In genomic region chr14:44961730-44962572, GRCh38 we compare ENCODE assay signal across 8 cellular contexts. TPM values are rescaled to one million over a fixed set of nuclear protein-coding genes. Genes with fewer than 3 reads are reported as not detected.
DNase-seq lines count a peak whose midpoint lies in the region; ATAC-seq and TF ChIP-seq lines count a peak whose summit lies in the region.

Gene KLHL28, minus strand, starts transcription at chr14:44961947. Its CDS starts 16,019 bp downstream, at chr14:44945928.
A gene with protein sequence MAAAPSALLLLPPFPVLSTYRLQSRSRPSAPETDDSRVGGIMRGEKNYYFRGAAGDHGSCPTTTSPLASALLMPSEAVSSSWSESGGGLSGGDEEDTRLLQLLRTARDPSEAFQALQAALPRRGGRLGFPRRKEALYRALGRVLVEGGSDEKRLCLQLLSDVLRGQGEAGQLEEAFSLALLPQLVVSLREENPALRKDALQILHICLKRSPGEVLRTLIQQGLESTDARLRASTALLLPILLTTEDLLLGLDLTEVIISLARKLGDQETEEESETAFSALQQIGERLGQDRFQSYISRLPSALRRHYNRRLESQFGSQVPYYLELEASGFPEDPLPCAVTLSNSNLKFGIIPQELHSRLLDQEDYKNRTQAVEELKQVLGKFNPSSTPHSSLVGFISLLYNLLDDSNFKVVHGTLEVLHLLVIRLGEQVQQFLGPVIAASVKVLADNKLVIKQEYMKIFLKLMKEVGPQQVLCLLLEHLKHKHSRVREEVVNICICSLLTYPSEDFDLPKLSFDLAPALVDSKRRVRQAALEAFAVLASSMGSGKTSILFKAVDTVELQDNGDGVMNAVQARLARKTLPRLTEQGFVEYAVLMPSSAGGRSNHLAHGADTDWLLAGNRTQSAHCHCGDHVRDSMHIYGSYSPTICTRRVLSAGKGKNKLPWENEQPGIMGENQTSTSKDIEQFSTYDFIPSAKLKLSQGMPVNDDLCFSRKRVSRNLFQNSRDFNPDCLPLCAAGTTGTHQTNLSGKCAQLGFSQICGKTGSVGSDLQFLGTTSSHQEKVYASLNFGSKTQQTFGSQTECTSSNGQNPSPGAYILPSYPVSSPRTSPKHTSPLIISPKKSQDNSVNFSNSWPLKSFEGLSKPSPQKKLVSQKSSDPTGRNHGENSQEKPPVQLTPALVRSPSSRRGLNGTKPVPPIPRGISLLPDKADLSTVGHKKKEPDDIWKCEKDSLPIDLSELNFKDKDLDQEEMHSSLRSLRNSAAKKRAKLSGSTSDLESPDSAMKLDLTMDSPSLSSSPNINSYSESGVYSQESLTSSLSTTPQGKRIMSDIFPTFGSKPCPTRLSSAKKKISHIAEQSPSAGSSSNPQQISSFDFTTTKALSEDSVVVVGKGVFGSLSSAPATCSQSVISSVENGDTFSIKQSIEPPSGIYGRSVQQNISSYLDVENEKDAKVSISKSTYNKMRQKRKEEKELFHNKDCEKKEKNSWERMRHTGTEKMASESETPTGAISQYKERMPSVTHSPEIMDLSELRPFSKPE (N-terminal part only) (plus strand): TSS chr14:44962190. CDS start chr14:44962422, 232 bp downstream.

- H3K9me2 ChIP-seq in Loucy (replicated peaks; ENCODE audit: low read depth, low read length) (no peaks in the 10 kb centered on the region), neural cell (ENCODE audit: insufficient read depth, low read length) (no peaks in the 10 kb centered on the region)

- H3K9ac ChIP-seq in Loucy (ENCODE audit: low read depth, low read length, poor library complexity, severe bottlenecking) (peak within 1 kb of the TSS; percentile 80), neural cell (ENCODE audit: low read length) (peak within 1 kb of the TSS; percentile 89)

- peak; percentile 82 for ATAC-seq in RWPE2 (ENCODE audit: low read depth)

- 0 to 1% (median 1%) methylated on average over 33 to 42 of the region's 42 CpGs for WGBS in stomach, 5 donors

- DNase-seq in ELR (ENCODE audit: low read depth), result peak; percentile 100
- DNase-seq in H7, result peak; percentile 89
- peak; percentile 99 for DNase-seq in RWPE2 (ENCODE audit: low spot score)
- peak; percentile 93 for DNase-seq in activated effector memory CD4-positive, alpha-beta T cell treated with Interleukin-2 at 50 U/mL for 16 hours
- DNase-seq in fibroblast of villous mesenchyme (ENCODE audit: low read depth), result peak; percentile 100
- DNase-seq in stomach, result peak; percentile 98

- H3K4me2 ChIP-seq in Loucy (ENCODE audit: low read depth, low read length, poor library complexity, severe bottlenecking) (peak within 1 kb of the TSS; percentile 80), neural cell (ENCODE audit: low read length) (peak within 1 kb of the TSS; percentile 85)

- peak within 1 kb of the TSS; percentile 88 for H3K4me3 ChIP-seq in H7 (ENCODE audit: insufficient read depth, low read depth, low read length)
- peak within 1 kb of the TSS; percentile 94 for H3K4me3 ChIP-seq in Loucy (ENCODE audit: low read length, poor library complexity, severe bottlenecking)
- peak within 1 kb of the TSS; percentile 63 for H3K4me3 ChIP-seq in RWPE2 (ENCODE audit: severe bottlenecking)
- H3K4me3 ChIP-seq in fibroblast of villous mesenchyme (ENCODE audit: low read depth, low read length), result peak within 1 kb of the TSS; percentile 87
- H3K4me3 ChIP-seq in neural cell (ENCODE audit: low read length), result peak within 1 kb of the TSS; percentile 85
- H3K4me3 ChIP-seq in stomach, result peak within 1 kb of the TSS; percentile 74 to 98 (median 89)

- no peak for TF ChIP-seq RAD21 in neural cell (conservative IDR thresholded peaks at IDR 0.05)

- H3K4me1 ChIP-seq in Loucy (ENCODE audit: insufficient read depth, low read length, poor library complexity, severe bottlenecking) (peaks cover 39% of the 10 kb centered on the region), RWPE2 (ENCODE audit: insufficient read depth, poor library complexity, severe bottlenecking) (peaks cover 15% of the 10 kb centered on the region), stomach (peaks cover 33 to 84% (median 67%) of the 10 kb centered on the region in 4 donors)

- peaks cover 46% of the 10 kb centered on the region for H4K20me1 ChIP-seq in Loucy (ENCODE audit: insufficient read depth, low read length, poor library complexity, severe bottlenecking)
- H4K20me1 ChIP-seq in neural cell (ENCODE audit: insufficient read depth), result peaks cover 3% of the 10 kb centered on the region

- H3F3A ChIP-seq in Loucy (ENCODE audit: low read depth) (no peaks in the 10 kb centered on the region), neural cell (ENCODE audit: insufficient read depth, low read length, poor library complexity, severe bottlenecking) (peaks cover 7% of the 10 kb centered on the region)

- H3K27me3 ChIP-seq in H7 (ENCODE audit: control insufficient read depth, insufficient read depth, low read length) (no peaks in the 10 kb centered on the region), Loucy (ENCODE audit: insufficient read depth, low read length, poor library complexity, severe bottlenecking) (no peaks in the 10 kb centered on the region), RWPE2 (ENCODE audit: insufficient read depth, poor library complexity, severe bottlenecking) (no peaks in the 10 kb centered on the region), neural cell (ENCODE audit: insufficient read depth, low read depth, low read length) (no peaks in the 10 kb centered on the region), stomach (no peaks in the 10 kb centered on the region)

- TF ChIP-seq EP300 in neural cell (conservative IDR thresholded peaks at IDR 0.05; ENCODE audit: poor library complexity, severe bottlenecking), result peak; percentile 86
- peak; percentile 10 for TF ChIP-seq EP300 in stomach (IDR thresholded peaks at IDR 0.05)

- intact Hi-C loops in stomach (cut with DNase I; ENCODE audit: low total_unique reads), result no loop called here

- TF ChIP-seq CTCF in Loucy (conservative IDR thresholded peaks at IDR 0.05; ENCODE audit: low read length), result no peak
- TF ChIP-seq CTCF in RWPE2 (IDR thresholded peaks at IDR 0.05; ENCODE audit: poor library complexity, severe bottlenecking), result no peak
- TF ChIP-seq CTCF in fibroblast of villous mesenchyme (IDR thresholded peaks at IDR 0.05; ENCODE audit: insufficient read depth, low read depth, low read length), result no peak
- no peak for TF ChIP-seq CTCF in neural cell (IDR thresholded peaks at IDR 0.05; ENCODE audit: poor library complexity, severe bottlenecking)
- TF ChIP-seq CTCF in stomach (IDR thresholded peaks at IDR 0.05), result no peak

- H2AFZ ChIP-seq in Loucy (ENCODE audit: low read length) (peak within 1 kb of the TSS; percentile 81), neural cell (ENCODE audit: low read depth, low read length) (peak within 1 kb of the TSS; percentile 89)

- peak in 2 of 4 donors; percentile 61 to 67 for TF ChIP-seq POLR2A in stomach (IDR thresholded peaks at IDR 0.05)

- H3K27ac ChIP-seq in RWPE2 (ENCODE audit: poor library complexity, severe bottlenecking), result peak within 1 kb of the TSS; percentile 62
- peak within 1 kb of the TSS; percentile 95 for H3K27ac ChIP-seq in neural cell (ENCODE audit: low read length)
- H3K27ac ChIP-seq in stomach, result peak within 1 kb of the TSS; percentile 91 to 94 (median 92)

- H3K36me3 ChIP-seq in H7 (replicated peaks; ENCODE audit: control insufficient read depth, insufficient read depth, low read length) (no peaks in the 10 kb centered on the region), Loucy (ENCODE audit: insufficient read depth, low read length) (no peaks in the 10 kb centered on the region), RWPE2 (ENCODE audit: low read depth) (0 out of 2 replicates have a peak, but pooled peaks cover under 1% of the 10 kb centered on the region), neural cell (ENCODE audit: insufficient read depth, low read length) (no peaks in the 10 kb centered on the region), stomach (no peaks in the 10 kb centered on the region)

- H3K9me3 ChIP-seq in Loucy (ENCODE audit: insufficient read depth, low read depth, low read length) (no peaks in the 10 kb centered on the region), RWPE2 (ENCODE audit: severe bottlenecking) (no peaks in the 10 kb centered on the region), neural cell (ENCODE audit: low read length) (no peaks in the 10 kb centered on the region), stomach (no peaks in the 10 kb centered on the region)

- peaks cover 55% of the 10 kb centered on the region for H3K79me2 ChIP-seq in Loucy (ENCODE audit: insufficient read depth, low read length)
- peaks cover 81% of the 10 kb centered on the region for H3K79me2 ChIP-seq in neural cell (replicated peaks; ENCODE audit: insufficient read depth, low read length)

RNA-seq across cellular contexts. Expression of gene KLHL28, which starts in this region (rescaled TPM):
- total RNA-seq in H7 (2014; rRNA removed; shearing (Covaris generic)), result 6.2 and 7.6 TPM in 2 replicates
- total RNA-seq in fibroblast of villous mesenchyme, result 9.5 and 9.7 TPM in 2 replicates
- 16.1 and 17.4 TPM in 2 replicates for polyA plus RNA-seq in neural cell
- polyA minus RNA-seq in neural cell, result 56.2 and 65.4 TPM in 2 replicates
- total RNA-seq in stomach, result 10 to 100 TPM in 3 of 5 donors, 1 to 10 TPM in 2; 5.2 to 20.6 (median 13.4) TPM
- 1 to 10 TPM; 1.5 to 2.1 (median 1.7) TPM for polyA plus RNA-seq in stomach

RNA-seq across cellular contexts. Expression of the second gene that starts in this region (rescaled TPM):
- total RNA-seq in H7 (2014; rRNA removed; shearing (Covaris generic)), result 4.7 and 7.4 TPM in 2 replicates
- total RNA-seq in fibroblast of villous mesenchyme (15.1 and 22.5 TPM in 2 replicates), stomach (10 to 100 TPM in 4 of 5 donors, 1 to 10 TPM in 1; 2.9 to 58.0 (median 25.8) TPM)
- polyA plus RNA-seq in neural cell (20.8 and 23.8 TPM in 2 replicates), stomach (1 to 10 TPM; 2.6 to 5.5 (median 3.8) TPM)
- 64.8 and 68.3 TPM in 2 replicates for polyA minus RNA-seq in neural cell

Comparison
In these comparisons a context has a peak if more than half of its experiments do, and no peak if none do; other contexts are left out.
1. Peak in every context shown above with its lines: DNase-seq, ATAC-seq, H3K4me3 ChIP-seq and H3K27ac ChIP-seq.